ENCODE assay signal across 15 cellular contexts in the genomic region with DNA sequence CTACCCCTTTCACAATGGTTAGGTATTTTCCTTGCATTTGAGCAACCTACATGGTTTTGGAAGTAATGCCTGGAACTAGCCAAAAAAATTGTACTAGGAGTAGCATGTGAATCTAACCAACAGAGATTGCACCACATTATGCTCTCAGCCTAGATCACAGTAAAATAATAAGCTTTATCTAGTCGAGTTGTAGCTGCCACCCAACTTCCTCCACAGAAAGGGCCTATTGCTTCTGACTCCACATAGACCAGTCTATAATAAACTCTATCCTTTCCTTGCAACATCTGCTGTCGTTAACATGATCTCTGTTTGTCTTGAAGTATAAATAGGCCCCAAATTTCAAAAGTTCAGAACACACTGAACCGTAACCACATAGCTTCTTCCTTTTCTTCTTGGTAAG.
DNase-seq lines count a peak whose midpoint lies in the region; ATAC-seq lines count a peak whose summit lies in the region.
"Had no signal": no experiment of that assay in that cellular context is flagged by ENCODE, and none has a peak within 500 bp of the region (broad histone marks: within the 10 kb centered on the region; RNA-seq: fewer than 3 reads in every experiment).

No MANE protein-coding gene starts in this region.

- ATAC-seq in esophagus mucosa (no peak), left ventricle myocardium superior (no peak)
- ATAC-seq: HCT116 had no signal

- intact Hi-C loops in left ventricle myocardium superior (cut with micrococcal nuclease), result no loop called here

- peak; percentile 23 for DNase-seq in SKM-1 treated with dmso at 0.1 percent for 144 hours (lab: John Stamatoyannopoulos, UW; ENCODE audit: unreplicated experiment)
- no peak for DNase-seq in SKM-1 (lab: John Stamatoyannopoulos, UW; ENCODE audit: unreplicated experiment)
- DNase-seq in MV-4-11 (lab: John Stamatoyannopoulos, UW), result peak; percentile 18
- DNase-seq in fibroblast of the conjunctiva (ENCODE audit: low read depth), result peak; percentile 55
- DNase-seq in stromal cell of bone marrow (ENCODE audit: low read depth), result peak; percentile 2
- no peak for DNase-seq in activated CD8-positive, alpha-beta memory T cell treated with anti-CD3 and anti-CD28 coated beads, Interleukin-2, amount 50 U/mL, for 4 hours
- DNase-seq in left ventricle myocardium superior, result no peak
- DNase-seq: Caco-2; CD4-positive, alpha-beta T cell; GDM1; GOT3; H7; HFFc6 had no signal

Comparison
In these comparisons a context has a peak if more than half of its experiments do, and no peak if none do; other contexts are left out.
1. DNase-seq: peak in SKM-1 treated with dmso at 0.1 percent for 144 hours (single experiment), MV-4-11 (single experiment), fibroblast of the conjunctiva (single experiment) and stromal cell of bone marrow (single experiment); none in SKM-1 (single experiment), activated CD8-positive, alpha-beta memory T cell treated with anti-CD3 and anti-CD28 coated beads, Interleukin-2, amount 50 U/mL, for 4 hours (single experiment) and left ventricle myocardium superior (single experiment).